Comparison of ENCODE assay signal across 27 cellular contexts in the genomic region with DNA sequence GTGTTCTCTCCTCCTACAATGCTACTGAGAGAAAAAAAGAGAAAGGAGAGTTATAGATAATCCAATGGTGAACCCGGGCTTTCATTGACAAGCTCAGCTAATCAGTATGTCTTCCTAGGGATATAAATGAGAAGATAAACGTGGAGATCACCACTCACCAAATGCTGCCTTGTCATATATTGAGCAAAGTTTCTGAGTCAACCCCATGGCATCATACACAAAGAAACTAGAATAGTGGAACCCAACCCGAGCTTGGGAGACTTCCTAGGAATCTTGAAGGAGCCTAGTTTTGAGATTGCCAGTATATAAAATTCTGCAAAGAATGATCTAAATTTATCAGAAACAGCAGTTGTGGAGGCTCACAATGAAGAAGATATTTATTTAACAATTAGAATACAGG. TPM values are rescaled to one million over a fixed set of nuclear protein-coding genes. Genes with fewer than 3 reads are reported as not detected.
"Had no signal": no experiment of that assay in that cellular context is flagged by ENCODE, and none has a peak within 500 bp of the region (broad histone marks: within the 10 kb centered on the region; RNA-seq: fewer than 3 reads in every experiment).

No MANE protein-coding gene starts in this region.

- H3K9me3 Mint-ChIP-seq: activated B cell treated with CpG ODN at 0.5 μM for 24 hours; activated naive CD4-positive, alpha-beta T cell treated with anti-CD3 and anti-CD28 coated beads for 36 hours; activated naive CD8-positive, alpha-beta T cell treated with anti-CD3 and anti-CD28 coated beads, Interleukin-2, amount 10 ng/mL, durations not matched to agents 7 days and 5 days; endodermal cell; nephron; stimulated activated memory B cell treated with anti-CD40 and anti-IgM and Interleukin-4, amounts not matched to agents 10 μg/mL and 1 μg/mL and 100 μg/mL, for 72 hours had no signal

- H3K36me3 ChIP-seq: cardiac muscle cell, tibial nerve had no signal

- H3K27ac ChIP-seq: cardiac muscle cell, parathyroid adenoma, right lobe of liver, stomach, tibial nerve had no signal

- H2AFZ ChIP-seq: parathyroid adenoma had no signal

- H3K36me3 Mint-ChIP-seq: activated naive CD8-positive, alpha-beta T cell treated with anti-CD3 and anti-CD28 coated beads, Interleukin-2, amount 10 ng/mL, durations not matched to agents 7 days and 5 days; stimulated activated memory B cell treated with anti-CD40 and anti-IgM and Interleukin-4, amounts not matched to agents 10 μg/mL and 1 μg/mL and 100 μg/mL, for 72 hours had no signal

- DNase-seq: activated B cell treated with CpG ODN at 0.5 μM for 24 hours; activated CD4-positive, alpha-beta T cell treated with anti-CD3 and anti-CD28 coated beads for 36 hours; activated CD4-positive, alpha-beta T cell treated with anti-CD3 and anti-CD28 coated beads, Interleukin-2, amount 50 U/mL, for 4 hours; activated CD8-positive, alpha-beta memory T cell treated with anti-CD3 and anti-CD28 coated beads, Interleukin-2, amount 50 U/mL, for 48 hours; activated effector memory CD4-positive, alpha-beta T cell treated with Interleukin-2 at 50 U/mL for 16 hours; activated naive CD4-positive, alpha-beta T cell treated with anti-CD3 and anti-CD28 coated beads for 36 hours; activated naive CD8-positive, alpha-beta T cell treated with anti-CD3 and anti-CD28 coated beads, Interleukin-2, amount 10 ng/mL, durations not matched to agents 7 days and 5 days; activated T-cell treated with anti-CD3 and anti-CD28 coated beads, Interleukin-2, amount 50 U/mL, for 48 hours; cortex of kidney; foreskin melanocyte; glutamatergic neuron; hypothalamus; left ventricle myocardium superior; midbrain; right lobe of liver; stimulated activated CD4-positive, alpha-beta T cell treated with anti-CD3 and anti-CD28 coated beads, Interleukin-15, amount 100 ng/mL, for 24 hours; stomach; T-helper 1 cell; T1000 had no signal

- H3K27ac Mint-ChIP-seq: activated B cell treated with CpG ODN at 0.5 μM for 24 hours; activated CD4-positive, alpha-beta T cell treated with anti-CD3 and anti-CD28 coated beads for 36 hours; activated naive CD4-positive, alpha-beta T cell treated with anti-CD3 and anti-CD28 coated beads for 36 hours; activated naive CD8-positive, alpha-beta T cell treated with anti-CD3 and anti-CD28 coated beads, Interleukin-2, amount 10 ng/mL, durations not matched to agents 7 days and 5 days; endodermal cell; nephron; stimulated activated memory B cell treated with anti-CD40 and anti-IgM and Interleukin-4, amounts not matched to agents 10 μg/mL and 1 μg/mL and 100 μg/mL, for 72 hours had no signal

- H3K4me1 ChIP-seq: parathyroid adenoma, right lobe of liver, tibial nerve had no signal

- H3K4me3 Mint-ChIP-seq: activated B cell treated with CpG ODN at 0.5 μM for 24 hours; activated CD4-positive, alpha-beta T cell treated with anti-CD3 and anti-CD28 coated beads for 36 hours; activated naive CD4-positive, alpha-beta T cell treated with anti-CD3 and anti-CD28 coated beads for 36 hours; activated naive CD8-positive, alpha-beta T cell treated with anti-CD3 and anti-CD28 coated beads, Interleukin-2, amount 10 ng/mL, durations not matched to agents 7 days and 5 days; endodermal cell; nephron; stimulated activated memory B cell treated with anti-CD40 and anti-IgM and Interleukin-4, amounts not matched to agents 10 μg/mL and 1 μg/mL and 100 μg/mL, for 72 hours had no signal

- H3K9ac ChIP-seq: parathyroid adenoma had no signal

- H3K79me2 ChIP-seq: parathyroid adenoma had no signal

- H3K4me2 ChIP-seq: smooth muscle cell had no signal

- H3K9me3 ChIP-seq: right lobe of liver, stomach, suprapubic skin, tibial nerve had no signal

- H3K27me3 ChIP-seq: cardiac muscle cell, right lobe of liver, suprapubic skin, tibial nerve had no signal

- H3K4me1 Mint-ChIP-seq: activated B cell treated with CpG ODN at 0.5 μM for 24 hours; nephron; stimulated activated memory B cell treated with anti-CD40 and anti-IgM and Interleukin-4, amounts not matched to agents 10 μg/mL and 1 μg/mL and 100 μg/mL, for 72 hours had no signal

- ATAC-seq: activated CD4-positive, alpha-beta T cell treated with anti-CD3 and anti-CD28 coated beads for 36 hours; left ventricle myocardium superior; right lobe of liver; stimulated activated memory B cell treated with anti-CD40 and anti-IgM and Interleukin-4, amounts not matched to agents 10 μg/mL and 1 μg/mL and 100 μg/mL, for 72 hours had no signal

- H3K4me3 ChIP-seq: cardiac muscle cell, right lobe of liver, smooth muscle cell, stomach, suprapubic skin, tibial nerve had no signal

RNA-seq across cellular contexts. Expression of gene PTPN3, which starts 47.8 kb away (rescaled TPM):
- total RNA-seq: activated naive CD8-positive, alpha-beta T cell treated with anti-CD3 and anti-CD28 coated beads, Interleukin-2, amount 10 ng/mL, durations not matched to agents 7 days and 5 days had no signal
